Comparison of ENCODE assay signal across 8 cellular contexts in the genomic region with DNA sequence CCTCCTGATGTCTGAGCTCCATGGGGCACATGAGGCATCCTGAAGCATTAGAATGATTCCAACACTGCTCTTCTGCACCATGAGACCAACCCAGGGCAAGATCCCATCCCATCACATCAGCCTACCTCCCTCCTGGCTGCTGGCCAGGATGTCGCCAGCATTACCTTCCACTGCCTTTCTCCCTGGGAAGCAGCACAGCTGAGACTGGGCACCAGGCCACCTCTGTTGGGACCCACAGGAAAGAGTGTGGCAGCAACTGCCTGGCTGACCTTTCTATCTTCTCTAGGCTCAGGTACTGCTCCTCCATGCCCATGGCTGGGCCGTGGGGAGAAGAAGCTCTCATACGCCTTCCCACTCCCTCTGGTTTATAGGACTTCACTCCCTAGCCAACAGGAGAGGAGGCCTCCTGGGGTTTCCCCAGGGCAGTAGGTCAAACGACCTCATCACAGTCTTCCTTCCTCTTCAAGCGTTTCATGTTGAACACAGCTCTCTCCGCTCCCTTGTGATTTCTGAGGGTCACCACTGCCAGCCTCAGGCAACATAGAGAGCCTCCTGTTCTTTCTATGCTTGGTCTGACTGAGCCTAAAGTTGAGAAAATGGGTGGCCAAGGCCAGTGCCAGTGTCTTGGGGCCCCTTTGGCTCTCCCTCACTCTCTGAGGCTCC. TPM values are rescaled to one million over a fixed set of nuclear protein-coding genes. Genes with fewer than 3 reads are reported as not detected.
A peak's percentile ranks its signal among the peaks of the same experiment; 100 is the strongest.
DNase-seq lines count a peak whose midpoint lies in the region; ATAC-seq and TF ChIP-seq lines count a peak whose summit lies in the region.

No MANE protein-coding gene starts in this region.

- intact Hi-C loops in left cardiac atrium (cut with DNase I), result no loop called here
- intact Hi-C loops in cardiac septum (cut with DNase I), result no loop called here
- intact Hi-C loops in upper lobe of right lung (cut with DNase I), result loop anchor here (10.0 kb wide), 1 partner anchor 89 kb away; no protein-coding TSS in a partner anchor

- H3K4me1 ChIP-seq in upper lobe of right lung, result peaks cover 36% of the 10 kb centered on the region

- peaks cover 8% of the 10 kb centered on the region for H3K4me1 Mint-ChIP-seq in activated T-helper 17 cell treated with anti-CD3 and anti-CD28 coated beads, Interleukin-2, amount 50 U/mL, for 72 hours

- no peak for DNase-seq in left cardiac atrium
- DNase-seq in cardiac septum (ENCODE audit: low spot score), result no peak
- no peak for DNase-seq in upper lobe of right lung
- DNase-seq in NCI-H1417 (lab: John Stamatoyannopoulos, UW), result no peak
- DNase-seq in stimulated activated CD4-positive, alpha-beta T cell treated with anti-CD3 and anti-CD28 coated beads, Interleukin-15, amount 100 ng/mL, for 24 hours, result no peak

- no peak overlapping the region for H3K4me3 ChIP-seq in upper lobe of right lung

- no peaks in the 10 kb centered on the region for H3K9me3 ChIP-seq in upper lobe of right lung

- no peak for TF ChIP-seq CTCF in upper lobe of right lung (IDR thresholded peaks at IDR 0.05)

- peak; percentile 10 to 11 for ATAC-seq in left cardiac atrium
- ATAC-seq in HG02885 (IDR thresholded peaks at IDR 0.05; ENCODE audit: poor library complexity, unreplicated experiment), result peak; percentile 69
- peak; percentile 64 for ATAC-seq in activated T-helper 17 cell treated with anti-CD3 and anti-CD28 coated beads, Interleukin-2, amount 50 U/mL, for 72 hours (replicated peaks)
- ATAC-seq in upper lobe of right lung, result peak; percentile 37
- ATAC-seq in GM19035 (IDR thresholded peaks at IDR 0.05; ENCODE audit: unreplicated experiment), result no peak

- H3K27ac Mint-ChIP-seq in activated T-helper 17 cell treated with anti-CD3 and anti-CD28 coated beads, Interleukin-2, amount 50 U/mL, for 72 hours, result peak overlapping the region; percentile 63

- peaks cover 21% of the 10 kb centered on the region for H3K36me3 ChIP-seq in upper lobe of right lung

- H3K4me3 Mint-ChIP-seq in activated T-helper 17 cell treated with anti-CD3 and anti-CD28 coated beads, Interleukin-2, amount 50 U/mL, for 72 hours, result no peak overlapping the region

- H3K9me3 Mint-ChIP-seq in activated T-helper 17 cell treated with anti-CD3 and anti-CD28 coated beads, Interleukin-2, amount 50 U/mL, for 72 hours, result no peaks in the 10 kb centered on the region

- H3K36me3 Mint-ChIP-seq in activated T-helper 17 cell treated with anti-CD3 and anti-CD28 coated beads, Interleukin-2, amount 50 U/mL, for 72 hours (ENCODE audit: low read depth), result peaks cover 53% of the 10 kb centered on the region

- H3K27me3 Mint-ChIP-seq in activated T-helper 17 cell treated with anti-CD3 and anti-CD28 coated beads, Interleukin-2, amount 50 U/mL, for 72 hours, result no peaks in the 10 kb centered on the region

- H3K27me3 ChIP-seq in upper lobe of right lung, result no peaks in the 10 kb centered on the region

- H3K27ac ChIP-seq in upper lobe of right lung, result no peak overlapping the region

RNA-seq across cellular contexts. Expression of a gene that starts 11.1 kb away (rescaled TPM):
- total RNA-seq in left cardiac atrium, result 10 to 100 TPM in 1 of 2 donors, 1 to 10 TPM in 1; 7.8 to 10.0 TPM
- total RNA-seq in cardiac septum, result 15.5 TPM
- 100 to 1,000 TPM; 162 to 227 TPM for total RNA-seq in activated T-helper 17 cell treated with anti-CD3 and anti-CD28 coated beads, Interleukin-2, amount 50 U/mL, for 72 hours
- total RNA-seq in upper lobe of right lung, result 37.6 TPM

RNA-seq across cellular contexts. Expression of a gene that starts 26.0 kb away (rescaled TPM):
- total RNA-seq in left cardiac atrium (1 to 10 TPM in 1 of 2 donors, under 1 TPM in 1; 0.94 to 1.7 TPM), cardiac septum (0.97 TPM), upper lobe of right lung (8.5 TPM)
- total RNA-seq in activated T-helper 17 cell treated with anti-CD3 and anti-CD28 coated beads, Interleukin-2, amount 50 U/mL, for 72 hours, result 10 to 100 TPM; 21.7 to 26.6 TPM
